In the genomic region with DNA sequence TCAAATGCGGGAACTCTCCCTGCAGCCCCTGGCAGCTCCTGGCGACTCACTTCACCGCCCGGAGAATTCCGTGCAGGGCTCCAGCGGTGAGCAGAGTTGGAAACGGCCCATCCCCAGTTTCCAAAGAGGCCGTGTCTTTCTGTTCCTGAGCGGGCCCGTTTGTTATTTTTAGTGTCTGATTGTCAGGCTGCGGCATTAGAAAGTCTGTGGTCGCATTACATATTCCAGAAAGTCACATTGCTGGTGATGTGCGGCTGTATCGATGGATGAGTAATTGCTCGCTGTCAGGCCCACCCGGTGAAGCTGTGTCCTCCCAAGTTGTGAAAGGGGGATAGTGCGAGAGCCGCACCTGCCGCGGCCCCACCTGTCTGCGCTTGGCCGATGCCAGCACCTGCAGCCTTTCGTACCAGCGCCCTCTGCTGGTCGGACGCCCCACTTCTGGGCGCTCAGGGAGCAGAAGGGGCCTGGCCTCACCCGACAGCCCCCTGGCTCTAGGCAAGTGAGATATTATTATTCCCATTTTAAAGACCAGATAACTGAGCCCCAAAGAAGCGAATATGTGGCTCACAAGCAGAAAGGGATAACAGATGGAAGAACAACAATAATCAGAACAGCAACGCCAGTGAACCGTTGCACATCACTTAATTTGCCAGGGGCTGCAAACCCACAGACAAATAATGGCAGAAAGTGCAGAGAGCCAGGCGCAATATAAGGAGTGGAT, we compare ENCODE assay signal across 1 cellular context.
TF ChIP-seq lines count a peak whose summit lies in the region.

No MANE protein-coding gene starts in this region.

TF ChIP-seq in IMR-90, 13 proteins besides CTCF, POLR2A, EP300 and RAD21:
- peak; percentile 51 for TF ChIP-seq SMC3 (IDR thresholded peaks at IDR 0.05; ENCODE audit: low read depth, low read length)
- no peak for TF ChIP-seq CEBPB (IDR thresholded peaks at IDR 0.05; ENCODE audit: low read depth, low read length)
